ENCODE assay signal across 21 cellular contexts in genomic region chr5:73726606-73727231, GRCh38.
DNase-seq lines count a peak whose midpoint lies in the region; ATAC-seq and TF ChIP-seq lines count a peak whose summit lies in the region.
"Had no signal": no experiment of that assay in that cellular context is flagged by ENCODE, and none has a peak within 500 bp of the region (broad histone marks: within the 10 kb centered on the region; RNA-seq: fewer than 3 reads in every experiment).

No MANE protein-coding gene starts in this region.

- no peaks in the 10 kb centered on the region for H3K4me1 Mint-ChIP-seq in activated T-cell treated with anti-CD3 and anti-CD28 coated beads, Interleukin-2, amount 50 U/mL, for 4 hours (ENCODE audit: low read depth)
- H3K4me1 Mint-ChIP-seq: IgD-negative memory B cell had no signal

- no peak for TF ChIP-seq EP300 in gastroesophageal sphincter (IDR thresholded peaks at IDR 0.05)

- no peak overlapping the region for H3K4me3 ChIP-seq in right atrium auricular region
- H3K4me3 ChIP-seq in ascending aorta = no peak overlapping the region
- H3K4me3 ChIP-seq in gastroesophageal sphincter = no peak overlapping the region
- H3K4me3 ChIP-seq in thyroid gland (replicated peaks in 1 of 3) = no peak overlapping the region
- H3K4me3 ChIP-seq: GM23248, HAP-1, PC-9 had no signal

- H3K36me3 ChIP-seq in right atrium auricular region (no peaks in the 10 kb centered on the region), ascending aorta (no peaks in the 10 kb centered on the region), gastroesophageal sphincter (no peaks in the 10 kb centered on the region), thyroid gland (no peaks in the 10 kb centered on the region)
- H3K36me3 ChIP-seq: HAP-1 had no signal

- ATAC-seq in Right ventricle myocardium inferior = peak; percentile 28
- no peak for ATAC-seq in gastroesophageal sphincter
- ATAC-seq in activated T-cell treated with anti-CD3 and anti-CD28 coated beads, Interleukin-2, amount 50 U/mL, for 4 hours = no peak

- H3K27me3 ChIP-seq in right atrium auricular region = no peaks in the 10 kb centered on the region
- no peaks in the 10 kb centered on the region for H3K27me3 ChIP-seq in ascending aorta
- H3K27me3 ChIP-seq in gastroesophageal sphincter = no peaks in the 10 kb centered on the region
- H3K27me3 ChIP-seq in thyroid gland = no peaks in the 10 kb centered on the region

- no peak for TF ChIP-seq POLR2A in gastroesophageal sphincter (IDR thresholded peaks at IDR 0.05)
- no peak for TF ChIP-seq POLR2A in thyroid gland (IDR thresholded peaks at IDR 0.05)

- no peak overlapping the region for H3K4me3 Mint-ChIP-seq in activated T-cell treated with anti-CD3 and anti-CD28 coated beads, Interleukin-2, amount 50 U/mL, for 4 hours
- H3K4me3 Mint-ChIP-seq: IgD-negative memory B cell had no signal

- H3K36me3 Mint-ChIP-seq in activated T-cell treated with anti-CD3 and anti-CD28 coated beads, Interleukin-2, amount 50 U/mL, for 4 hours (ENCODE audit: insufficient read depth) = no peaks in the 10 kb centered on the region
- H3K36me3 Mint-ChIP-seq: IgD-negative memory B cell had no signal

- H3K4me1 ChIP-seq in right atrium auricular region (peaks cover 0 to 6% of the 10 kb centered on the region in 2 donors), ascending aorta (peaks cover 5 to 25% of the 10 kb centered on the region in 2 donors), gastroesophageal sphincter (peaks cover 3 to 59% (median 5%) of the 10 kb centered on the region in 3 donors), thyroid gland (peaks cover 37 to 61% of the 10 kb centered on the region in 2 donors)

- intact Hi-C loops in Right ventricle myocardium inferior (cut with DNase I) = no loop called here
- intact Hi-C loops in ascending aorta (cut with DNase I) = no loop called here
- intact Hi-C loops in thyroid gland (cut with DNase I) = no loop called here
- intact Hi-C loops in posterior vena cava (cut with DNase I) = no loop called here

- no peaks in the 10 kb centered on the region for H3K9me3 Mint-ChIP-seq in activated T-cell treated with anti-CD3 and anti-CD28 coated beads, Interleukin-2, amount 50 U/mL, for 4 hours

- DNase-seq in Right ventricle myocardium inferior (ENCODE audit: missing footprints) (no peak), right atrium auricular region (ENCODE audit: low spot score) (no peak), ascending aorta (ENCODE audit: low spot score in 2 of 2) (no peak), thyroid gland (no peak), posterior vena cava (ENCODE audit: low spot score) (no peak)
- DNase-seq in activated T-cell treated with anti-CD3 and anti-CD28 coated beads, Interleukin-2, amount 50 U/mL, for 4 hours = no peak
- DNase-seq: AML-193, GM23248, MV-4-11, NCI-H1105 treated with DMSO at 0.1 percent for 48 hours, NCI-H1694 treated with DMSO at 0.1 percent for 48 hours, NCI-H2081 treated with DMSO at 0.1 percent for 48 hours, NCI-H510A, NCI-H748 treated with DMSO at 0.1 percent for 48 hours, PC-9, RPMI8226, SIG-M5 had no signal

- H3K9me3 ChIP-seq in right atrium auricular region (no peaks in the 10 kb centered on the region), ascending aorta (no peaks in the 10 kb centered on the region), gastroesophageal sphincter (no peaks in the 10 kb centered on the region), thyroid gland (no peaks in the 10 kb centered on the region)
- H3K9me3 ChIP-seq: HAP-1 had no signal

- H3K27ac ChIP-seq in right atrium auricular region = peak overlapping the region in 1 of 2 donors; percentile 7
- peak overlapping the region; percentile 17 to 56 for H3K27ac ChIP-seq in ascending aorta
- peak overlapping the region; percentile 61 to 77 (median 66) for H3K27ac ChIP-seq in gastroesophageal sphincter
- H3K27ac ChIP-seq in thyroid gland = peak overlapping the region; percentile 0 to 84 (median 25)
- H3K27ac ChIP-seq: C4-2B, GM23248, PC-9 had no signal

- peaks cover 4% of the 10 kb centered on the region for H3K27me3 Mint-ChIP-seq in activated T-cell treated with anti-CD3 and anti-CD28 coated beads, Interleukin-2, amount 50 U/mL, for 4 hours (ENCODE audit: low read depth)

- 35 to 41% methylated on average over 5 of the region's 5 CpGs for WGBS in gastroesophageal sphincter (ENCODE audit: low coverage in 1 of 2), 2 donors
- WGBS in thyroid gland, 2 donors = 54 to 61% methylated on average over 5 of the region's 5 CpGs

- no peak for TF ChIP-seq CTCF in right atrium auricular region (IDR thresholded peaks at IDR 0.05)
- TF ChIP-seq CTCF in ascending aorta (IDR thresholded peaks at IDR 0.05) = no peak
- no peak for TF ChIP-seq CTCF in gastroesophageal sphincter (IDR thresholded peaks at IDR 0.05)
- TF ChIP-seq CTCF in thyroid gland (IDR thresholded peaks at IDR 0.05) = no peak
